ENCODE assay signal across 8 cellular contexts in the genomic region with DNA sequence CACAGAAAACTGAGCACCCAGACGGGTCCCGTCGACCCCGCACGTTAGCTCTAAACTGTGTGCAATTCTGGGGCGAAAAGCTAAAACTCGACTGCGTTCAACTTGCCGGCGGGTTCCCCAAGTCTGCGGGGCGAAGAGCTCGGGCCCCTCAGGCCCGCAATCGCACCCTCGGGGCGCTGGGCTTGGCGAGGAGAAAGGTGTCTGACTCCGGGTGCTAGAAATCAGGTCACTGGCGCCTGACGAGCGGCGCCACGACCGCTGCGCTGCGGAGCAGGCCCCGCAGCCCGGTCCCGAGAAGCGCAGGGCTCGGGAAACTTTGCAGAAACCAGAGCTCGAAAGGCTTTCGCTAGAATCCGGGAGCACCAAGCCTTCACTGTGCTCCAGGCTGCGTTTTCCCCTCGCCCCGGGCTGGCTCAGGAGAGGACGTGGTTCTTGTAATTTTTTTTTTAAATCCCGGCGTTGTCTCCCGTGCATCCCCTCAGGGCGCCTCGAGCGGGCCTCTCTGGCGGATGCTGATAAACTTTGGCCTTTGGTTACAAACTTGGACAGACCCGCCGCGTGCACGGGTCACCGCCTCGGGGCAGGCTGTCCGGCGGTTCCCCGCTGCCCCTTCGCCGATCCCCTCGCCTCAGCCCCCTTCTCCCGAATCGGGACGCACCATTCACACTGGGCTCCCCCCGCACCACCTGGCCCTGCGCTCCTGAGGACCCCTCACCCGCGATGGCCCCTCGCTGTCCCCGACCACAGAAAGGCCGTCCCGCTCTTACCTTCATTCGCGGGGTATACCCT.
DNase-seq lines count a peak whose midpoint lies in the region; ATAC-seq lines count a peak whose summit lies in the region.

No MANE protein-coding gene starts in this region.

- H3K9me3 ChIP-seq in effector memory CD4-positive, alpha-beta T cell (ENCODE audit: control insufficient read depth, low read length), result no peaks in the 10 kb centered on the region

- H3K27me3 ChIP-seq in effector memory CD4-positive, alpha-beta T cell (replicated peaks; ENCODE audit: control insufficient read depth, insufficient read depth, low read length, poor library complexity, severe bottlenecking), result peaks cover 23% of the 10 kb centered on the region

- H3K36me3 ChIP-seq in effector memory CD4-positive, alpha-beta T cell (ENCODE audit: control insufficient read depth, insufficient read depth, low read length), result no peaks in the 10 kb centered on the region

- peak overlapping the region in 1 of 2 donors; percentile 59 for H3K27ac Mint-ChIP-seq in stimulated activated naive CD8-positive, alpha-beta T cell treated with anti-CD3 and anti-CD28 coated beads, Interleukin-15, amount 100 ng/mL, for 72 hours

- peak; percentile 12 for DNase-seq in CD1c-positive myeloid dendritic cell (ENCODE audit: extremely low spot score)
- peak; percentile 40 for DNase-seq in activated CD4-positive, alpha-beta T cell treated with anti-CD3 and anti-CD28 coated beads for 48 hours
- DNase-seq in effector memory CD4-positive, alpha-beta T cell, result peak in 2 of 3 donors; percentile 8 to 12
- peak; percentile 34 for DNase-seq in medulla oblongata (ENCODE audit: extremely low spot score)
- peak; percentile 14 to 30 for DNase-seq in stimulated activated naive CD8-positive, alpha-beta T cell treated with anti-CD3 and anti-CD28 coated beads, Interleukin-15, amount 100 ng/mL, for 72 hours
- no peak for DNase-seq in cortex of kidney (lab: John Stamatoyannopoulos, UW)

- peak; percentile 10 for ATAC-seq in GM19452 (IDR thresholded peaks at IDR 0.05; ENCODE audit: unreplicated experiment)
- ATAC-seq in HG03520 (IDR thresholded peaks at IDR 0.05; ENCODE audit: unreplicated experiment), result peak; percentile 3
- peak; percentile 8 for ATAC-seq in stimulated activated naive CD8-positive, alpha-beta T cell treated with anti-CD3 and anti-CD28 coated beads, Interleukin-15, amount 100 ng/mL, for 72 hours

- H3K4me1 Mint-ChIP-seq in stimulated activated naive CD8-positive, alpha-beta T cell treated with anti-CD3 and anti-CD28 coated beads, Interleukin-15, amount 100 ng/mL, for 72 hours, result peaks cover 43% of the 10 kb centered on the region

- peak overlapping the region; percentile 72 for H3K27ac ChIP-seq in effector memory CD4-positive, alpha-beta T cell (ENCODE audit: insufficient read depth, low read length, poor library complexity, severe bottlenecking)

- H3K4me1 ChIP-seq in effector memory CD4-positive, alpha-beta T cell (ENCODE audit: control insufficient read depth, insufficient read depth, low read length, poor library complexity, severe bottlenecking), result peaks cover 16% of the 10 kb centered on the region

- peaks cover 93% of the 10 kb centered on the region for H3K27me3 Mint-ChIP-seq in stimulated activated naive CD8-positive, alpha-beta T cell treated with anti-CD3 and anti-CD28 coated beads, Interleukin-15, amount 100 ng/mL, for 72 hours

- H3K9me3 Mint-ChIP-seq in stimulated activated naive CD8-positive, alpha-beta T cell treated with anti-CD3 and anti-CD28 coated beads, Interleukin-15, amount 100 ng/mL, for 72 hours, result no peaks in the 10 kb centered on the region

- peak overlapping the region; percentile 92 to 96 for H3K4me3 Mint-ChIP-seq in stimulated activated naive CD8-positive, alpha-beta T cell treated with anti-CD3 and anti-CD28 coated beads, Interleukin-15, amount 100 ng/mL, for 72 hours

- H3K4me3 ChIP-seq in effector memory CD4-positive, alpha-beta T cell (ENCODE audit: insufficient read depth, low read depth, low read length, poor library complexity, severe bottlenecking), result peak overlapping the region; percentile 98
